Comparison of ENCODE assay signal across 30 cellular contexts in the genomic region with DNA sequence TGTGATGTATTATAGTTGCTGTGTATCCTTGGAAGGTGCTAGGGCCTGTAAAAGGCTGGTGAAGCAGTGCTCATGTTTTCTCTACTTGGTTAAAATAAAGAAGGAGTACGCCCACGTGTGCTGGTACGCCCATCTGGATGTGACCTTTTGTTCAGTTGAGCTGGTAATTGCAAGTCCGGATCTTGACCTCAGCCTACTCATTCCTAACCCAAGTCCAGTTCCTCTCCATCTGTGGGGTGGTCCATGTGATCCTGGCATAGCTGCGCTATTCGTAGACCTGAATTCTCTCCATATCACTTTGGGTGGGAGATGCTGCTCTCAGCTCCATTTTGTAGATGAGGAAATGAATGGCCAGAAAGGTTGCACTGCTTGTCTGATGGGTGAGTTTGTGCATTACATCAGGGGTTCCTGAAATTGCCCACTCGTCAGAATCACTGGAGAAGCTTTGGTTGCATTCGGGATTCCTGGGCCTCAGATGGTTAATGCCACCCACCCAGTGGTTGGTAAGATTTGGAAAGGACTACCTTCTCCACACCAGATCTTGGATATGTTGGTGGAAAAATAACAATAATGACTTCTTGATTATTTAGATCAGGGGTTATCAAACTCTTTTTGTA.
"Had no signal": no experiment of that assay in that cellular context is flagged by ENCODE, and none has a peak within 500 bp of the region (broad histone marks: within the 10 kb centered on the region; RNA-seq: fewer than 3 reads in every experiment).

No MANE protein-coding gene starts in this region.

- H3K4me1 ChIP-seq: body of pancreas, colonic mucosa had no signal

- H3K27ac ChIP-seq: body of pancreas, colonic mucosa, epithelial cell of prostate, esophagus squamous epithelium, gastroesophageal sphincter, WERI-Rb-1 had no signal

- FAIRE-seq: endometrium, endothelial cell of umbilical vein had no signal

- ATAC-seq: activated CD4-positive, CD25-positive, alpha-beta regulatory T cell treated with anti-CD3 and anti-CD28 coated beads, Interleukin-2, amount 50 U/mL, for 24 hours; activated CD8-positive, alpha-beta T cell treated with anti-CD3 and anti-CD28 coated beads for 36 hours; activated T-cell treated with anti-CD3 and anti-CD28 coated beads, Interleukin-2, amount 50 U/mL, for 4 hours; activated T-helper 17 cell treated with anti-CD3 and anti-CD28 coated beads, Interleukin-2, amount 50 U/mL, for 72 hours; body of pancreas; gastroesophageal sphincter; T-helper 17 cell had no signal

- DNase-seq: activated B cell treated with CpG ODN at 0.5 μM for 24 hours; activated CD4-positive, alpha-beta T cell treated with anti-CD3 and anti-CD28 coated beads for 48 hours; activated CD4-positive, alpha-beta T cell treated with anti-CD3 and anti-CD28 coated beads, Interleukin-2, amount 50 U/mL, for 1 hour; activated CD4-positive, alpha-beta T cell treated with anti-CD3 and anti-CD28 coated beads, Interleukin-2, amount 50 U/mL, for 48 hours; activated CD8-positive, alpha-beta memory T cell treated with anti-CD3 and anti-CD28 coated beads for 24 hours; activated CD8-positive, alpha-beta T cell treated with anti-CD3 and anti-CD28 coated beads for 36 hours; activated effector memory CD4-positive, alpha-beta T cell treated with Interleukin-2 at 50 U/mL for 16 hours; activated gamma-delta T cell treated with Interleukin-2 at 50 U/mL for 16 hours; activated naive CD4-positive, alpha-beta T cell treated with anti-CD3 and anti-CD28 coated beads, Interleukin-2, amount 50 U/mL, for 16 hours; activated naive CD4-positive, alpha-beta T cell treated with Interleukin-2 at 50 U/mL for 16 hours; activated T-cell treated with anti-CD3 and anti-CD28 coated beads, Interleukin-2, amount 50 U/mL, for 4 hours; amniotic stem cell; anterior cingulate cortex; body of pancreas; central memory CD4-positive, alpha-beta T cell; cerebellar nuclear complex; colonic mucosa; effector CD8-positive, alpha-beta T cell; esophagus squamous epithelium; foreskin melanocyte; T-helper 1 cell; T-helper 17 cell; T1000 had no signal

- H3K36me3 ChIP-seq: colonic mucosa, gastroesophageal sphincter, WERI-Rb-1 had no signal

- H3K9me3 ChIP-seq: body of pancreas, colonic mucosa, esophagus squamous epithelium, gastroesophageal sphincter had no signal

- H3K27me3 ChIP-seq: body of pancreas, colonic mucosa, esophagus squamous epithelium, gastroesophageal sphincter had no signal

- H3K4me3 ChIP-seq: body of pancreas, colonic mucosa, esophagus squamous epithelium, gastroesophageal sphincter had no signal
